In genomic region chr4:880684-881405, GRCh38 we compare ENCODE assay signal across 24 cellular contexts. TPM values are rescaled to one million over a fixed set of nuclear protein-coding genes. Genes with fewer than 3 reads are reported as not detected.
DNase-seq lines count a peak whose midpoint lies in the region; ATAC-seq, FAIRE-seq and TF ChIP-seq lines count a peak whose summit lies in the region.
"Had no signal": no experiment of that assay in that cellular context is flagged by ENCODE, and none has a peak within 500 bp of the region (broad histone marks: within the 10 kb centered on the region; RNA-seq: fewer than 3 reads in every experiment).

No MANE protein-coding gene starts in this region.

- H2AFZ ChIP-seq in HepG2 (ENCODE audit: low read length) (no peak overlapping the region), K562 (ENCODE audit: low read depth, low read length) (no peak overlapping the region)

- DNase-seq in HepG2 (ENCODE audit: low spot score) (no peak), right lobe of liver (no peak), WERI-Rb-1 (peak; percentile 52), K562 (ENCODE audit: extremely low read depth in 1 of 4, low spot score in 3 of 4) (no peak), NK-92 (lab: John Stamatoyannopoulos, UW; ENCODE audit: unreplicated experiment) (no peak), globus pallidus (ENCODE audit: low spot score) (no peak)
- DNase-seq: activated CD4-positive, CD25-positive, alpha-beta regulatory T cell treated with anti-CD3 and anti-CD28 coated beads, Interleukin-2, amount 50 U/mL, for 72 hours; COR-L47; DMS79 treated with DMSO at 0.1 percent for 48 hours; left colon; MV-4-11; NCI-H2171; NCI-H526; small intestine; stimulated activated naive B cell treated with anti-CD40 and anti-IgM and Interleukin-4, amounts not matched to agents 10 μg/mL and 1 μg/mL and 100 μg/mL, for 72 hours; thyroid gland had no signal

- H4K20me1 ChIP-seq in HepG2 (ENCODE audit: insufficient read depth, low read length) = no peaks in the 10 kb centered on the region
- H4K20me1 ChIP-seq in K562 (replicated peaks; ENCODE audit: control insufficient read depth, insufficient read depth, low read length) = no peaks in the 10 kb centered on the region

- no peak for TF ChIP-seq RAD21 in HepG2 (CRISPR knock-in tag; IDR thresholded peaks at IDR 0.05)
- TF ChIP-seq RAD21 in K562 (CRISPR knock-in tag; conservative IDR thresholded peaks at IDR 0.05 in 1 of 2, IDR thresholded peaks at IDR 0.05 in 1 of 2) = no peak

- H3K4me2 ChIP-seq in HepG2 (ENCODE audit: low read depth, low read length) (no peak overlapping the region), K562 (ENCODE audit: insufficient read depth, low read length) (no peak overlapping the region)

- no peaks in the 10 kb centered on the region for H3K9me1 ChIP-seq in K562 (ENCODE audit: control insufficient read depth, insufficient read depth, low read length)

- WGBS in HepG2 (ENCODE audit: low lambda C conversion rate) = 60% methylated on average over 1 of the region's 17 CpGs
- 17% methylated on average over 1 of the region's 17 CpGs for WGBS in right lobe of liver (ENCODE audit: insufficient coverage, low coverage, low lambda C conversion rate, missing lambda C conversion rate)
- WGBS in K562 (ENCODE audit: insufficient coverage, low coverage, missing lambda C conversion rate) = 91% methylated on average over 11 of the region's 17 CpGs

- H3K36me3 ChIP-seq in HepG2 (replicated peaks in 1 of 2; ENCODE audit: control insufficient read depth in 1 of 2, insufficient read depth in 2 of 2, low read length in 2 of 2) = peaks cover 13 to 34% of the 10 kb centered on the region in 2 experiments; a peak in 4 of 5 replicates
- peaks cover 0 to 61% (median 9%) of the 10 kb centered on the region in 4 donors for H3K36me3 ChIP-seq in right lobe of liver
- H3K36me3 ChIP-seq in WERI-Rb-1 = peaks cover 72% of the 10 kb centered on the region
- H3K36me3 ChIP-seq in K562 (ENCODE audit: control insufficient read depth, insufficient read depth, low read length) = peaks cover 93% of the 10 kb centered on the region; the same call in 2 of the 3 replicates

- H3K4me1 ChIP-seq in HepG2 (ENCODE audit: insufficient read depth, low read length) (peaks cover 8% of the 10 kb centered on the region), right lobe of liver (no peaks in the 10 kb centered on the region), K562 (replicated peaks in 1 of 2; ENCODE audit: control insufficient read depth in 2 of 2, insufficient read depth in 2 of 2, low read length in 2 of 2) (peaks cover 0 to 10% of the 10 kb centered on the region in 2 experiments; a peak in 1 of 5 replicates)
- H3K4me1 ChIP-seq: breast epithelium, thyroid gland had no signal

- POLR2A ChIA-PET in HepG2 (lab: Yijun Ruan, JAX) = no interaction called here
- POLR2A ChIA-PET in K562 (lab: Yijun Ruan, JAX) = interaction anchor here (0.9 kb wide), 1 partner anchor 109 kb away, joined by 5 read pairs; no protein-coding TSS in a partner anchor

- no peaks in the 10 kb centered on the region for H3K9me3 ChIP-seq in HepG2 (ENCODE audit: low read length)
- H3K9me3 ChIP-seq in right lobe of liver = no peaks in the 10 kb centered on the region
- no peaks in the 10 kb centered on the region for H3K9me3 ChIP-seq in WERI-Rb-1 (ENCODE audit: severe bottlenecking)
- no peaks in the 10 kb centered on the region for H3K9me3 ChIP-seq in K562 (replicated peaks; ENCODE audit: control insufficient read depth, insufficient read depth, low read depth, low read length)
- H3K9me3 ChIP-seq: breast epithelium, thyroid gland had no signal

- H3K27ac ChIP-seq in HepG2 (ENCODE audit: extremely low read length, insufficient read depth, low read length) (no peak overlapping the region), right lobe of liver (no peak overlapping the region), WERI-Rb-1 (peak overlapping the region; percentile 12), K562 (ENCODE audit: extremely low read depth, low read depth, low read length) (no peak overlapping the region)
- H3K27ac ChIP-seq: breast epithelium, coronary artery, RWPE1, SK-N-MC, thyroid gland had no signal

- TF ChIP-seq CTCF in HepG2 (CRISPR knock-in tag; IDR thresholded peaks at IDR 0.05) (peak; percentile 43), right lobe of liver (IDR thresholded peaks at IDR 0.05) (no peak), WERI-Rb-1 (IDR thresholded peaks at IDR 0.05; ENCODE audit: low read depth, low read length) (peak; percentile 72), K562 (IDR thresholded peaks at IDR 0.05 in 2 of 3, conservative IDR thresholded peaks at IDR 0.05 in 1 of 3; ENCODE audit: insufficient read depth in 2 of 3, low read depth in 1 of 3, low read length in 3 of 3) (no peak)

- H3K79me2 ChIP-seq in HepG2 (ENCODE audit: insufficient read depth, low read length) (no peaks in the 10 kb centered on the region), K562 (ENCODE audit: control insufficient read depth, insufficient read depth, low read length) (no peaks in the 10 kb centered on the region)

- CTCF ChIA-PET in HepG2 (lab: Yijun Ruan, JAX; ENCODE audit: low intra/inter-chr PET ratio, low total read pairs) = interaction anchor here (0.6 kb wide), 1 partner anchor 14 kb away, joined by 3 read pairs; no protein-coding TSS in a partner anchor
- CTCF ChIA-PET in K562 (lab: Yijun Ruan, JAX; ENCODE audit: low intra/inter-chr PET ratio) = interaction anchor here (0.6 kb wide), 1 partner anchor 138 kb away, joined by 3 read pairs; no protein-coding TSS in a partner anchor

- no peak overlapping the region for H3K9ac ChIP-seq in HepG2 (ENCODE audit: insufficient read depth, low read depth, low read length)
- H3K9ac ChIP-seq in K562 (ENCODE audit: insufficient read depth in 1 of 2, low read depth in 2 of 2, low read length in 2 of 2) = no peak overlapping the region

- ATAC-seq in HepG2 (no peak), right lobe of liver (no peak), K562 (no peak), HG03095 (IDR thresholded peaks at IDR 0.05; ENCODE audit: unreplicated experiment) (no peak)
- ATAC-seq: left colon; stimulated activated naive B cell treated with anti-CD40 and anti-IgM and Interleukin-4, amounts not matched to agents 10 μg/mL and 1 μg/mL and 100 μg/mL, for 72 hours had no signal

- BruUV-seq in HepG2 (replicated peaks; lab: Mats Ljungman, UMichigan) (no TSS peak), K562 (replicated peaks; lab: Mats Ljungman, UMichigan) (no TSS peak)

- FAIRE-seq in HepG2 (lab: Jason Lieb, UNC) (no peak), K562 (lab: Jason Lieb, UNC) (no peak)
- FAIRE-seq: GM12891, small intestine had no signal

- intact Hi-C loops in HepG2 (cut with micrococcal nuclease; ENCODE audit: unreplicated experiment) (no loop called here), right lobe of liver (cut with DNase I) (no loop called here), K562 (cut with micrococcal nuclease) (no loop called here)

- TF ChIP-seq EP300 in HepG2 (IDR thresholded peaks at IDR 0.05; ENCODE audit: low read depth in 2 of 2, low read length in 2 of 2) (no peak), HepG2 (CRISPR knock-in tag; IDR thresholded peaks at IDR 0.05; ENCODE audit: borderline replicate concordance) (no peak), K562 (IDR thresholded peaks at IDR 0.05; ENCODE audit: low read length) (no peak)

- no peak overlapping the region for H3K4me3 ChIP-seq in HepG2 (replicated peaks in 1 of 3; ENCODE audit: insufficient read depth in 1 of 3, low read depth in 2 of 3, low read length in 3 of 3)
- no peak overlapping the region for H3K4me3 ChIP-seq in right lobe of liver
- no peak overlapping the region for H3K4me3 ChIP-seq in WERI-Rb-1 (ENCODE audit: low read depth, low read length)
- no peak overlapping the region for H3K4me3 ChIP-seq in K562
- H3K4me3 ChIP-seq: breast epithelium, coronary artery, SK-N-MC, thyroid gland had no signal

- no peak for TF ChIP-seq POLR2A in HepG2 (IDR thresholded peaks at IDR 0.05; ENCODE audit: insufficient read depth in 1 of 2, low read depth in 2 of 2, low read length in 2 of 2)
- TF ChIP-seq POLR2A in right lobe of liver (IDR thresholded peaks at IDR 0.05) = no peak
- 0 out of 2 replicates have a peak, but pooled peaks have one; percentile 19 for TF ChIP-seq POLR2A in K562 (conservative IDR thresholded peaks at IDR 0.05)

- in situ Hi-C loops in HepG2 (cut with HindIII; ENCODE audit: extremely low pct_ligation_motif_present, low pct_unique_long_range_greater_than_20kb) (no loop called here), K562 (cut with MboI) (no loop called here)

- H3K27me3 ChIP-seq in HepG2 (ENCODE audit: control insufficient read depth in 1 of 2, insufficient read depth in 2 of 2, low read length in 2 of 2) (no peaks in the 10 kb centered on the region), right lobe of liver (no peaks in the 10 kb centered on the region), WERI-Rb-1 (ENCODE audit: insufficient read depth, low read depth, severe bottlenecking) (no peaks in the 10 kb centered on the region), K562 (ENCODE audit: control insufficient read depth in 2 of 2, insufficient read depth in 2 of 2, low read length in 2 of 2) (no peaks in the 10 kb centered on the region)
- H3K27me3 ChIP-seq: breast epithelium, thyroid gland had no signal

RNA-seq across cellular contexts. Expression of gene GAK, which starts 51.3 kb away (rescaled TPM):
- total RNA-seq in HepG2 (2016; rRNA removed; fragmentation: Illumina TruSeq; extraction: Trizol) (28.0 and 44.3 TPM in 2 replicates), right lobe of liver (10 to 100 TPM; 53.2 to 85.0 (median 64.5) TPM), K562 (2014; rRNA removed) (102 and 105 TPM in 2 replicates), K562 (2014; rRNA removed; fragmentation: Illumina TruSeq; extraction: Trizol) (10.4 and 12.6 TPM in 2 replicates), K562 (2015; rRNA removed; fragmentation: Illumina TruSeq; extraction: Trizol) (28.4 and 35.4 TPM in 2 replicates), K562 (2021) (94.1 and 101 TPM in 2 replicates)
- 9.9 and 11.6 TPM in 2 replicates for total RNA-seq in HepG2 (2016; cell fraction: cytosol; rRNA removed; fragmentation: Illumina TruSeq; extraction: Trizol; ENCODE audit: low read depth)
- 24.5 and 43.0 TPM in 2 replicates for total RNA-seq in HepG2 (2016; cell fraction: insoluble cytoplasmic fraction; rRNA removed; fragmentation: Illumina TruSeq; extraction: Trizol)
- total RNA-seq in HepG2 (2016; cell fraction: membrane; rRNA removed; fragmentation: Illumina TruSeq; extraction: Trizol) = 17.1 and 19.6 TPM in 2 replicates
- 31.0 and 34.6 TPM in 2 replicates for total RNA-seq in HepG2 (2016; cell fraction: nucleus; rRNA removed; fragmentation: Illumina TruSeq; extraction: Trizol)
- polyA plus RNA-seq in HepG2 (2011; rRNA removed) (17.5 and 22.2 TPM in 2 replicates), K562 (2011; rRNA removed) (14.9 and 22.4 TPM in 2 replicates), K562 (2014; fragmentation: Illumina TruSeq; extraction: Trizol) (16.2 and 38.2 TPM in 2 replicates), K562 (2014; fragmentation: Nextera tagmentation; extraction: Ambion mirVana) (1 to 10 TPM; 1.3 to 2.1 TPM), K562 (2014; rRNA removed) (51.9 and 83.2 TPM in 2 replicates)
- polyA plus RNA-seq in HepG2 (2011; cell fraction: cytosol; rRNA removed) = 10.0 and 13.8 TPM in 2 replicates
- 116 and 155 TPM in 2 replicates for polyA plus RNA-seq in HepG2 (2011; cell fraction: nucleus; rRNA removed)
- 26.0 and 32.2 TPM in 2 replicates for polyA plus RNA-seq in HepG2 (2012)
- 5.1 and 5.7 TPM in 2 replicates for polyA plus RNA-seq in HepG2 (2016; cell fraction: cytosol; fragmentation: Illumina TruSeq; extraction: Trizol; ENCODE audit: low read depth)
- polyA plus RNA-seq in HepG2 (2016; cell fraction: insoluble cytoplasmic fraction; fragmentation: Illumina TruSeq; extraction: Trizol; ENCODE audit: low read depth) = 23.9 and 29.6 TPM in 2 replicates
- 12.2 TPM in 2 replicates for polyA plus RNA-seq in HepG2 (2016; cell fraction: membrane; fragmentation: Illumina TruSeq; extraction: Trizol; ENCODE audit: low read depth)
- 90.4 and 98.9 TPM in 2 replicates for polyA plus RNA-seq in HepG2 (2016; cell fraction: nucleus; fragmentation: Illumina TruSeq; extraction: Trizol; ENCODE audit: insufficient read depth, low read depth)
- polyA minus RNA-seq in HepG2 (2011; rRNA and poly(A)+ RNA removed; ENCODE audit: low replicate concordance) = 24.0 and 27.1 TPM in 2 replicates
- 17.5 and 19.4 TPM in 2 replicates for polyA minus RNA-seq in HepG2 (2011; cell fraction: cytosol; rRNA and poly(A)+ RNA removed)
- polyA minus RNA-seq in HepG2 (2011; cell fraction: nucleus; rRNA and poly(A)+ RNA removed) = 30.3 and 44.2 TPM in 2 replicates
- total RNA-seq in K562 (2011; cell fraction: chromatin; rRNA removed; ENCODE audit: low replicate concordance) = 336 and 571 TPM in 2 replicates
- total RNA-seq in K562 (2011; cell fraction: nucleolus; rRNA removed) = 202 and 228 TPM in 2 replicates
- total RNA-seq in K562 (2011; cell fraction: nucleoplasm; rRNA removed) = 235 and 247 TPM in 2 replicates
- 17.2 and 40.3 TPM in 2 replicates for polyA plus RNA-seq in K562 (2011; cell fraction: cytosol; rRNA removed)
- polyA plus RNA-seq in K562 (2011; cell fraction: nucleus; rRNA removed) = 79.9 and 106 TPM in 2 replicates
- 48.5 and 55.0 TPM in 2 replicates for polyA plus RNA-seq in K562 (2012)
- 51.4 and 78.3 TPM in 2 replicates for polyA minus RNA-seq in K562 (2011; rRNA and poly(A)+ RNA removed)
- 37.3 and 39.5 TPM in 2 replicates for polyA minus RNA-seq in K562 (2011; cell fraction: cytosol; rRNA and poly(A)+ RNA removed)
- 43.2 and 50.9 TPM in 2 replicates for polyA minus RNA-seq in K562 (2011; cell fraction: nucleus; rRNA and poly(A)+ RNA removed)

RNA-seq across cellular contexts. Expression of gene TMEM175, which starts 51.4 kb away (rescaled TPM):
- total RNA-seq in HepG2 (2016; rRNA removed; fragmentation: Illumina TruSeq; extraction: Trizol) = 1.6 and 5.1 TPM in 2 replicates
- total RNA-seq in HepG2 (2016; cell fraction: cytosol; rRNA removed; fragmentation: Illumina TruSeq; extraction: Trizol; ENCODE audit: low read depth) = 1.9 and 3.4 TPM in 2 replicates
- 1.1 and 3.6 TPM in 2 replicates for total RNA-seq in HepG2 (2016; cell fraction: insoluble cytoplasmic fraction; rRNA removed; fragmentation: Illumina TruSeq; extraction: Trizol)
- total RNA-seq in HepG2 (2016; cell fraction: membrane; rRNA removed; fragmentation: Illumina TruSeq; extraction: Trizol) = 2.0 and 2.5 TPM in 2 replicates
- 5.8 and 6.7 TPM in 2 replicates for total RNA-seq in HepG2 (2016; cell fraction: nucleus; rRNA removed; fragmentation: Illumina TruSeq; extraction: Trizol)
- polyA plus RNA-seq in HepG2 (2011; rRNA removed) = 9.9 and 20.1 TPM in 2 replicates
- polyA plus RNA-seq in HepG2 (2011; cell fraction: cytosol; rRNA removed) = 6.1 TPM in 2 replicates
- 134 and 138 TPM in 2 replicates for polyA plus RNA-seq in HepG2 (2011; cell fraction: nucleus; rRNA removed)
- 7.2 and 10.7 TPM in 2 replicates for polyA plus RNA-seq in HepG2 (2012)
- polyA plus RNA-seq in HepG2 (2016; cell fraction: cytosol; fragmentation: Illumina TruSeq; extraction: Trizol; ENCODE audit: low read depth) = 1.4 and 3.1 TPM in 2 replicates
- 1.9 and 2.6 TPM in 2 replicates for polyA plus RNA-seq in HepG2 (2016; cell fraction: insoluble cytoplasmic fraction; fragmentation: Illumina TruSeq; extraction: Trizol; ENCODE audit: low read depth)
- polyA plus RNA-seq in HepG2 (2016; cell fraction: membrane; fragmentation: Illumina TruSeq; extraction: Trizol; ENCODE audit: low read depth) = 1.9 and 2.2 TPM in 2 replicates
- 19.6 and 19.8 TPM in 2 replicates for polyA plus RNA-seq in HepG2 (2016; cell fraction: nucleus; fragmentation: Illumina TruSeq; extraction: Trizol; ENCODE audit: insufficient read depth, low read depth)
- 15.5 and 17.1 TPM in 2 replicates for polyA minus RNA-seq in HepG2 (2011; rRNA and poly(A)+ RNA removed; ENCODE audit: low replicate concordance)
- 5.5 and 6.9 TPM in 2 replicates for polyA minus RNA-seq in HepG2 (2011; cell fraction: cytosol; rRNA and poly(A)+ RNA removed)
- 8.6 and 9.7 TPM in 2 replicates for polyA minus RNA-seq in HepG2 (2011; cell fraction: nucleus; rRNA and poly(A)+ RNA removed)
- total RNA-seq in right lobe of liver = 10 to 100 TPM; 22.0 to 31.8 (median 23.6) TPM
- total RNA-seq in K562 (2011; cell fraction: chromatin; rRNA removed; ENCODE audit: low replicate concordance) = 55.5 and 132 TPM in 2 replicates
- total RNA-seq in K562 (2011; cell fraction: nucleolus; rRNA removed) = 80.9 and 84.2 TPM in 2 replicates
- 71.0 and 82.0 TPM in 2 replicates for total RNA-seq in K562 (2011; cell fraction: nucleoplasm; rRNA removed)
- total RNA-seq in K562 (2014; rRNA removed) = 14.9 and 17.7 TPM in 2 replicates
- 2.4 and 3.7 TPM in 2 replicates for total RNA-seq in K562 (2014; rRNA removed; fragmentation: Illumina TruSeq; extraction: Trizol)
- total RNA-seq in K562 (2015; rRNA removed; fragmentation: Illumina TruSeq; extraction: Trizol) = 9.4 and 9.5 TPM in 2 replicates
- total RNA-seq in K562 (2021) = 13.8 and 16.9 TPM in 2 replicates
- 11.4 and 28.9 TPM in 2 replicates for polyA plus RNA-seq in K562 (2011; rRNA removed)
- polyA plus RNA-seq in K562 (2011; cell fraction: cytosol; rRNA removed) = 31.2 and 37.1 TPM in 2 replicates
- polyA plus RNA-seq in K562 (2011; cell fraction: nucleus; rRNA removed) = 373 and 570 TPM in 2 replicates
- polyA plus RNA-seq in K562 (2012) = 18.3 and 42.2 TPM in 2 replicates
- polyA plus RNA-seq in K562 (2014; fragmentation: Illumina TruSeq; extraction: Trizol) = 8.5 and 21.5 TPM in 2 replicates
- polyA plus RNA-seq in K562 (2014; fragmentation: Nextera tagmentation; extraction: Ambion mirVana) = under 1 TPM; 0.13 to 0.18 TPM
- 22.5 and 30.9 TPM in 2 replicates for polyA plus RNA-seq in K562 (2014; rRNA removed)
- polyA minus RNA-seq in K562 (2011; rRNA and poly(A)+ RNA removed) = 7.2 and 7.6 TPM in 2 replicates
- 8.2 and 14.5 TPM in 2 replicates for polyA minus RNA-seq in K562 (2011; cell fraction: cytosol; rRNA and poly(A)+ RNA removed)
- polyA minus RNA-seq in K562 (2011; cell fraction: nucleus; rRNA and poly(A)+ RNA removed) = 27.3 and 30.2 TPM in 2 replicates

RNA-seq across cellular contexts. Expression of gene CPLX1, which starts 54.9 kb away (rescaled TPM):
- total RNA-seq in HepG2 (2016; rRNA removed; fragmentation: Illumina TruSeq; extraction: Trizol) (0.18 and 0.36 TPM in 2 replicates), right lobe of liver (1 to 10 TPM in 5 of 6 experiments, under 1 TPM in 1; 0.86 to 3.7 (median 2.4) TPM), K562 (2014; rRNA removed) (0.61 and 1.00 TPM in 2 replicates), K562 (2014; rRNA removed; fragmentation: Illumina TruSeq; extraction: Trizol) (not detected in 2 replicates), K562 (2015; rRNA removed; fragmentation: Illumina TruSeq; extraction: Trizol) (0.07 and 0.23 TPM in 2 replicates), K562 (2021) (2.1 and 3.3 TPM in 2 replicates)
- total RNA-seq in HepG2 (2016; cell fraction: cytosol; rRNA removed; fragmentation: Illumina TruSeq; extraction: Trizol; ENCODE audit: low read depth) = 0.30 TPM in 1 of 2 replicates, not detected in the other
- 0.16 and 0.24 TPM in 2 replicates for total RNA-seq in HepG2 (2016; cell fraction: insoluble cytoplasmic fraction; rRNA removed; fragmentation: Illumina TruSeq; extraction: Trizol)
- total RNA-seq in HepG2 (2016; cell fraction: membrane; rRNA removed; fragmentation: Illumina TruSeq; extraction: Trizol) = 0.37 and 0.48 TPM in 2 replicates
- not detected in 2 replicates for total RNA-seq in HepG2 (2016; cell fraction: nucleus; rRNA removed; fragmentation: Illumina TruSeq; extraction: Trizol)
- polyA plus RNA-seq in HepG2 (2011; rRNA removed) (0.18 and 0.57 TPM in 2 replicates), K562 (2011; rRNA removed) (0.17 and 0.23 TPM in 2 replicates), K562 (2014; fragmentation: Illumina TruSeq; extraction: Trizol) (0.12 and 0.21 TPM in 2 replicates), K562 (2014; fragmentation: Nextera tagmentation; extraction: Ambion mirVana) (under 1 TPM in 1 of 2 experiments, not detected in 1; 0.03 TPM), K562 (2014; rRNA removed) (0.55 and 1.3 TPM in 2 replicates)
- polyA plus RNA-seq in HepG2 (2011; cell fraction: cytosol; rRNA removed) = 0.08 and 0.18 TPM in 2 replicates
- 0.58 and 0.95 TPM in 2 replicates for polyA plus RNA-seq in HepG2 (2011; cell fraction: nucleus; rRNA removed)
- 0.87 and 3.8 TPM in 2 replicates for polyA plus RNA-seq in HepG2 (2012)
- polyA plus RNA-seq in HepG2 (2016; cell fraction: cytosol; fragmentation: Illumina TruSeq; extraction: Trizol; ENCODE audit: low read depth) = 0.68 and 0.69 TPM in 2 replicates
- 0.49 and 0.90 TPM in 2 replicates for polyA plus RNA-seq in HepG2 (2016; cell fraction: insoluble cytoplasmic fraction; fragmentation: Illumina TruSeq; extraction: Trizol; ENCODE audit: low read depth)
- 0.89 and 1.3 TPM in 2 replicates for polyA plus RNA-seq in HepG2 (2016; cell fraction: membrane; fragmentation: Illumina TruSeq; extraction: Trizol; ENCODE audit: low read depth)
- 0.38 and 0.60 TPM in 2 replicates for polyA plus RNA-seq in HepG2 (2016; cell fraction: nucleus; fragmentation: Illumina TruSeq; extraction: Trizol; ENCODE audit: insufficient read depth, low read depth)
- 0.12 and 0.68 TPM in 2 replicates for polyA minus RNA-seq in HepG2 (2011; rRNA and poly(A)+ RNA removed; ENCODE audit: low replicate concordance)
- polyA minus RNA-seq in HepG2 (2011; cell fraction: cytosol; rRNA and poly(A)+ RNA removed) = 0.30 TPM in 1 of 2 replicates, not detected in the other
- polyA minus RNA-seq in HepG2 (2011; cell fraction: nucleus; rRNA and poly(A)+ RNA removed) = 0.25 TPM in 1 of 2 replicates, not detected in the other
- 1.1 and 1.5 TPM in 2 replicates for total RNA-seq in K562 (2011; cell fraction: chromatin; rRNA removed; ENCODE audit: low replicate concordance)
- total RNA-seq in K562 (2011; cell fraction: nucleolus; rRNA removed) = 0.92 and 1.3 TPM in 2 replicates
- total RNA-seq in K562 (2011; cell fraction: nucleoplasm; rRNA removed) = 0.61 and 0.73 TPM in 2 replicates
- polyA plus RNA-seq in K562 (2011; cell fraction: cytosol; rRNA removed) = 0.04 and 0.33 TPM in 2 replicates
- 1.2 and 4.9 TPM in 2 replicates for polyA plus RNA-seq in K562 (2011; cell fraction: nucleus; rRNA removed)
- 0.50 and 1.6 TPM in 2 replicates for polyA plus RNA-seq in K562 (2012)
- polyA minus RNA-seq in K562 (2011; rRNA and poly(A)+ RNA removed) = 0.18 TPM in 1 of 2 replicates, not detected in the other
- 2.2 TPM in 1 of 2 replicates, not detected in the other for polyA minus RNA-seq in K562 (2011; cell fraction: cytosol; rRNA and poly(A)+ RNA removed)
- 0.27 TPM in 1 of 2 replicates, not detected in the other for polyA minus RNA-seq in K562 (2011; cell fraction: nucleus; rRNA and poly(A)+ RNA removed)
- total RNA-seq: glomerular endothelial cell, HT1080 had no signal

Comparison
In these comparisons a context has a peak if more than half of its experiments do, and no peak if none do; other contexts are left out.
1. CTCF ChIP-seq: peak in HepG2 (single experiment) and WERI-Rb-1 (single experiment); none in right lobe of liver (0 of 4) and K562 (0 of 3).
2. Of the 241 proteins assayed by ChIP-seq in both HepG2 and K562: peak only in HepG2: CTCF and STAG1; only in K562: POLR2A; in both: none; in neither: 238.